In the genomic region with DNA sequence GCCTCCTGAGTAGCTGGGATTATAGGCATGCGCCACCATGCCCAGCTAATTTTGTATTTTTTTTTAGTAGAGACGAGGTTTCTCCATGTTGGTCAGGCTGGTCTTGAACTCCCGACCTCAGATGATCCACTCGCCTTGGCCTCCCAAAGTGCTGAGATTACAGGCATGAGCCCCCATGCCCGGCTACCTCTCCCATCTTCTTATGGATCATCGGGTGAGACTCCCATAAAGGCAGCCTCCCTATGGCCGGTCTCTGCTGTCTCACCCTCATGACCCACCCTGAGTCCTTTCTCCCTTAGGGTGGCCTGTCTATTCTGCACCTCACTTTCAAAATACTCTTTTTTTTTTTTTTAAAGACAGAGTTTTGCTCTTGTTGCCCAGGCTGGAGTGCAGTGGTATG, we compare ENCODE assay signal across 14 cellular contexts. TPM values are rescaled to one million over a fixed set of nuclear protein-coding genes. Genes with fewer than 3 reads are reported as not detected.
DNase-seq lines count a peak whose midpoint lies in the region; ATAC-seq and TF ChIP-seq lines count a peak whose summit lies in the region.
"Not testable (repeated sequence)": the region's sequence is repeated elsewhere in the genome, so short reads cannot be mapped to it uniquely, and the experiment has no call there.
"Had no signal": no experiment of that assay in that cellular context is flagged by ENCODE, and none has a peak within 500 bp of the region (broad histone marks: within the 10 kb centered on the region; RNA-seq: fewer than 3 reads in every experiment).

No MANE protein-coding gene starts in this region.

- TF ChIP-seq CTCF in body of pancreas (IDR thresholded peaks at IDR 0.05); osteoblast (IDR thresholded peaks at IDR 0.05; ENCODE audit: extremely low read depth, low read depth, low read length); spleen (IDR thresholded peaks at IDR 0.05 in 8 of 11, conservative IDR thresholded peaks at IDR 0.05 in 3 of 11); suprapubic skin (IDR thresholded peaks at IDR 0.05): not testable (repeated sequence)

- TF ChIP-seq POLR2A in body of pancreas (IDR thresholded peaks at IDR 0.05); spleen (IDR thresholded peaks at IDR 0.05); suprapubic skin (IDR thresholded peaks at IDR 0.05): not testable (repeated sequence)

- not testable (repeated sequence) for H3K27me3 ChIP-seq in H7 (ENCODE audit: control insufficient read depth, insufficient read depth, low read length); body of pancreas; osteoblast (ENCODE audit: insufficient read depth, low read length); spleen (replicated peaks in 1 of 7); suprapubic skin

- peak overlapping the region; percentile 86 to 93 (median 88) for H3K27ac ChIP-seq in body of pancreas
- not testable (repeated sequence) for H3K27ac ChIP-seq in osteoblast (ENCODE audit: low read depth, low read length); spleen; suprapubic skin

- not testable (repeated sequence) for H3K79me2 ChIP-seq in osteoblast (ENCODE audit: insufficient read depth, low read length)

- not testable (repeated sequence) for H3K4me3 ChIP-seq in H7 (ENCODE audit: insufficient read depth, low read depth, low read length); body of pancreas; osteoblast (ENCODE audit: insufficient read depth, low read length); spleen; suprapubic skin

- H3K36me3 ChIP-seq in H7 (replicated peaks; ENCODE audit: control insufficient read depth, insufficient read depth, low read length); body of pancreas (replicated peaks in 1 of 2; ENCODE audit: insufficient read depth in 1 of 2, low read depth in 2 of 2); osteoblast (ENCODE audit: insufficient read depth, low read length); suprapubic skin: not testable (repeated sequence)
- peaks cover 0 to 42% (median 2%) of the 10 kb centered on the region in 6 donors for H3K36me3 ChIP-seq in spleen

- H3K4me1 ChIP-seq in body of pancreas = peaks cover 94% of the 10 kb centered on the region
- H3K4me1 ChIP-seq in osteoblast (ENCODE audit: insufficient read depth, low read length); spleen; suprapubic skin: not testable (repeated sequence)

- H3K9me3 ChIP-seq in body of pancreas; osteoblast (ENCODE audit: low read depth, low read length); spleen; suprapubic skin: not testable (repeated sequence)

- not testable (repeated sequence) for ATAC-seq in body of pancreas

- not testable (repeated sequence) for H2AFZ ChIP-seq in osteoblast (ENCODE audit: low read length)

- 74 to 93% methylated on average over 7 of the region's 7 CpGs for WGBS in body of pancreas, 2 donors
- WGBS in spleen, 5 donors = 89 to 96% (median 94%) methylated on average over 7 of the region's 7 CpGs
- whole genome bisulfite sequencing in suprapubic skin = 95% methylated on average over 7 of the region's 7 CpGs

- TF ChIP-seq EP300 in suprapubic skin (IDR thresholded peaks at IDR 0.05) = not testable (repeated sequence)

- DNase-seq in H7 (peak; percentile 6), osteoblast (ENCODE audit: insufficient read length, low spot score, missing footprints) (peak; percentile 9), spleen (peak; percentile 33), suprapubic skin (ENCODE audit: low spot score in 2 of 2) (peak; percentile 28 to 35), ureter (ENCODE audit: low spot score) (peak; percentile 28)
- not testable (repeated sequence) for DNase-seq in body of pancreas

- not testable (repeated sequence) for H3K4me2 ChIP-seq in osteoblast (ENCODE audit: insufficient read depth, low read length)

- not testable (repeated sequence) for H4K20me1 ChIP-seq in osteoblast (ENCODE audit: insufficient read depth, low read length)

- intact Hi-C loops in body of pancreas (cut with DNase I); spleen (cut with DNase I; ENCODE audit: low total_unique reads): not testable (repeated sequence)

RNA-seq across cellular contexts. Expression of gene RTP5, which starts 38.3 kb away (rescaled TPM):
- not detected in 2 replicates for total RNA-seq in H7 (2014; rRNA removed; shearing (Covaris generic))
- total RNA-seq in body of pancreas (not detected), osteoblast (not detected in 2 replicates), spleen (1 to 10 TPM in 4 of 7 donors, under 1 TPM in 3; 0.34 to 2.2 (median 1.0) TPM), suprapubic skin (not detected), ureter (0.21 TPM)
- under 1 TPM; 0.39 to 0.93 (median 0.49) TPM for polyA plus RNA-seq in spleen
- total RNA-seq: Calu3, Daoy, G401, GM23338, H4, HFFc6 had no signal
- polyA plus RNA-seq: A549; CD4-positive, alpha-beta memory T cell; GM23338 had no signal

RNA-seq across cellular contexts. Expression of gene PDCD1, which starts 49.1 kb away (rescaled TPM):
- 1.0 and 2.8 TPM in 2 replicates for total RNA-seq in H7 (2014; rRNA removed; shearing (Covaris generic))
- 1 to 10 TPM in 1 of 2 donors, under 1 TPM in 1; 0.99 to 1.3 TPM for total RNA-seq in body of pancreas
- total RNA-seq in osteoblast = not detected in 2 replicates
- 1 to 10 TPM; 3.1 to 7.9 (median 5.4) TPM for total RNA-seq in spleen
- 1 to 10 TPM; 2.7 to 7.3 (median 5.2) TPM for polyA plus RNA-seq in spleen
- not detected for total RNA-seq in suprapubic skin
- 0.57 TPM for total RNA-seq in ureter
- total RNA-seq: Calu3, Daoy, G401, H4, HFFc6 had no signal
- polyA plus RNA-seq: A549 had no signal
